Comparison of ENCODE assay signal across 1 cellular context in genomic region chr17:7833795-7834553, GRCh38.
TF ChIP-seq lines count a peak whose summit lies in the region.

A gene with protein sequence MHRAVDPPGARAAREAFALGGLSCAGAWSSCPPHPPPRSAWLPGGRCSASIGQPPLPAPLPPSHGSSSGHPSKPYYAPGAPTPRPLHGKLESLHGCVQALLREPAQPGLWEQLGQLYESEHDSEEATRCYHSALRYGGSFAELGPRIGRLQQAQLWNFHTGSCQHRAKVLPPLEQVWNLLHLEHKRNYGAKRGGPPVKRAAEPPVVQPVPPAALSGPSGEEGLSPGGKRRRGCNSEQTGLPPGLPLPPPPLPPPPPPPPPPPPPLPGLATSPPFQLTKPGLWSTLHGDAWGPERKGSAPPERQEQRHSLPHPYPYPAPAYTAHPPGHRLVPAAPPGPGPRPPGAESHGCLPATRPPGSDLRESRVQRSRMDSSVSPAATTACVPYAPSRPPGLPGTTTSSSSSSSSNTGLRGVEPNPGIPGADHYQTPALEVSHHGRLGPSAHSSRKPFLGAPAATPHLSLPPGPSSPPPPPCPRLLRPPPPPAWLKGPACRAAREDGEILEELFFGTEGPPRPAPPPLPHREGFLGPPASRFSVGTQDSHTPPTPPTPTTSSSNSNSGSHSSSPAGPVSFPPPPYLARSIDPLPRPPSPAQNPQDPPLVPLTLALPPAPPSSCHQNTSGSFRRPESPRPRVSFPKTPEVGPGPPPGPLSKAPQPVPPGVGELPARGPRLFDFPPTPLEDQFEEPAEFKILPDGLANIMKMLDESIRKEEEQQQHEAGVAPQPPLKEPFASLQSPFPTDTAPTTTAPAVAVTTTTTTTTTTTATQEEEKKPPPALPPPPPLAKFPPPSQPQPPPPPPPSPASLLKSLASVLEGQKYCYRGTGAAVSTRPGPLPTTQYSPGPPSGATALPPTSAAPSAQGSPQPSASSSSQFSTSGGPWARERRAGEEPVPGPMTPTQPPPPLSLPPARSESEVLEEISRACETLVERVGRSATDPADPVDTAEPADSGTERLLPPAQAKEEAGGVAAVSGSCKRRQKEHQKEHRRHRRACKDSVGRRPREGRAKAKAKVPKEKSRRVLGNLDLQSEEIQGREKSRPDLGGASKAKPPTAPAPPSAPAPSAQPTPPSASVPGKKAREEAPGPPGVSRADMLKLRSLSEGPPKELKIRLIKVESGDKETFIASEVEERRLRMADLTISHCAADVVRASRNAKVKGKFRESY (N-terminal part only) (plus strand): TSS chr17:7834217. CDS start chr17:7845555, 11,338 bp downstream.

TF ChIP-seq in HEK293, 187 proteins besides CTCF, POLR2A, EP300 and RAD21 (continued from another document and continues in another):
- TF ChIP-seq ZNF426 (tag by site-specific recombination; IDR thresholded peaks at IDR 0.05) (no peak), ZNF354C (tag by site-specific recombination; IDR thresholded peaks at IDR 0.05; ENCODE audit: borderline replicate concordance, low read depth) (no peak), PRDM10 (tag by site-specific recombination; IDR thresholded peaks at IDR 0.05) (peak; percentile 87), ZBTB8A (tag by site-specific recombination; IDR thresholded peaks at IDR 0.05) (peak; percentile 28; the same call in 1 of the 2 replicates), EGR2 (tag by site-specific recombination; IDR thresholded peaks at IDR 0.05; ENCODE audit: low read depth) (peak; percentile 15; the same call in 1 of the 2 replicates), ZNF266 (tag by site-specific recombination; IDR thresholded peaks at IDR 0.05; ENCODE audit: low read depth) (no peak), ZXDB (tag by site-specific recombination; IDR thresholded peaks at IDR 0.05) (no peak), KLF16 (tag by site-specific recombination; IDR thresholded peaks at IDR 0.05) (peak; percentile 79), ZNF24 (tag by site-specific recombination; IDR thresholded peaks at IDR 0.05) (no peak), ZNF292 (tag by site-specific recombination; IDR thresholded peaks at IDR 0.05; ENCODE audit: borderline replicate concordance, low read depth) (no peak), ZIC2 (tag by site-specific recombination; IDR thresholded peaks at IDR 0.05) (no peak), ZNF155 (tag by site-specific recombination; IDR thresholded peaks at IDR 0.05) (no peak), KLF8 (tag by site-specific recombination; IDR thresholded peaks at IDR 0.05) (peak; percentile 71), BCL6B (tag by site-specific recombination; IDR thresholded peaks at IDR 0.05) (no peak), TCF7L2 (IDR thresholded peaks at IDR 0.05; ENCODE audit: borderline replicate concordance, low read depth, low read length) (no peak), PRDM1 (tag by site-specific recombination; IDR thresholded peaks at IDR 0.05) (no peak), ZNF138 (tag by site-specific recombination; IDR thresholded peaks at IDR 0.05; ENCODE audit: borderline replicate concordance) (no peak), ZBTB26 (tag by site-specific recombination; optimal IDR thresholded peaks at IDR 0.05) (peak; percentile 57), KLF1 (tag by site-specific recombination; IDR thresholded peaks at IDR 0.05) (peak; percentile 90), HOXD13 (CRISPR knock-in tag; IDR thresholded peaks at IDR 0.05; ENCODE audit: borderline replicate concordance) (no peak), ZNF658 (tag by site-specific recombination; IDR thresholded peaks at IDR 0.05) (no peak), ZNF660 (tag by site-specific recombination; IDR thresholded peaks at IDR 0.05) (no peak), ZNF488 (tag by site-specific recombination; IDR thresholded peaks at IDR 0.05) (no peak), ZBTB11 (tag by site-specific recombination; conservative IDR thresholded peaks at IDR 0.05; ENCODE audit: low read depth) (no peak), KLF10 (tag by site-specific recombination; IDR thresholded peaks at IDR 0.05) (peak; percentile 70; the same call in 1 of the 2 replicates), ZNF274 (IDR thresholded peaks at IDR 0.05; ENCODE audit: low read length) (no peak), ZNF274 (tag by site-specific recombination; IDR thresholded peaks at IDR 0.05; ENCODE audit: borderline replicate concordance) (no peak), SCRT2 (tag by site-specific recombination; IDR thresholded peaks at IDR 0.05) (no peak), ZNF223 (tag by site-specific recombination; IDR thresholded peaks at IDR 0.05) (0 out of 2 replicates have a peak, but pooled peaks have one; percentile 53), SP3 (tag by site-specific recombination; IDR thresholded peaks at IDR 0.05) (peak; percentile 84)
- TF ChIP-seq, protein P1, sequence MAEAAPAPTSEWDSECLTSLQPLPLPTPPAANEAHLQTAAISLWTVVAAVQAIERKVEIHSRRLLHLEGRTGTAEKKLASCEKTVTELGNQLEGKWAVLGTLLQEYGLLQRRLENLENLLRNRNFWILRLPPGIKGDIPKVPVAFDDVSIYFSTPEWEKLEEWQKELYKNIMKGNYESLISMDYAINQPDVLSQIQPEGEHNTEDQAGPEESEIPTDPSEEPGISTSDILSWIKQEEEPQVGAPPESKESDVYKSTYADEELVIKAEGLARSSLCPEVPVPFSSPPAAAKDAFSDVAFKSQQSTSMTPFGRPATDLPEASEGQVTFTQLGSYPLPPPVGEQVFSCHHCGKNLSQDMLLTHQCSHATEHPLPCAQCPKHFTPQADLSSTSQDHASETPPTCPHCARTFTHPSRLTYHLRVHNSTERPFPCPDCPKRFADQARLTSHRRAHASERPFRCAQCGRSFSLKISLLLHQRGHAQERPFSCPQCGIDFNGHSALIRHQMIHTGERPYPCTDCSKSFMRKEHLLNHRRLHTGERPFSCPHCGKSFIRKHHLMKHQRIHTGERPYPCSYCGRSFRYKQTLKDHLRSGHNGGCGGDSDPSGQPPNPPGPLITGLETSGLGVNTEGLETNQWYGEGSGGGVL (tag by site-specific recombination; IDR thresholded peaks at IDR 0.05) = peak; percentile 46
- TF ChIP-seq, protein P2, sequence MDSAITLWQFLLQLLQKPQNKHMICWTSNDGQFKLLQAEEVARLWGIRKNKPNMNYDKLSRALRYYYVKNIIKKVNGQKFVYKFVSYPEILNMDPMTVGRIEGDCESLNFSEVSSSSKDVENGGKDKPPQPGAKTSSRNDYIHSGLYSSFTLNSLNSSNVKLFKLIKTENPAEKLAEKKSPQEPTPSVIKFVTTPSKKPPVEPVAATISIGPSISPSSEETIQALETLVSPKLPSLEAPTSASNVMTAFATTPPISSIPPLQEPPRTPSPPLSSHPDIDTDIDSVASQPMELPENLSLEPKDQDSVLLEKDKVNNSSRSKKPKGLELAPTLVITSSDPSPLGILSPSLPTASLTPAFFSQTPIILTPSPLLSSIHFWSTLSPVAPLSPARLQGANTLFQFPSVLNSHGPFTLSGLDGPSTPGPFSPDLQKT (IDR thresholded peaks at IDR 0.05; ENCODE audit: borderline replicate concordance, low read depth, low read length) = no peak
- TF ChIP-seq, protein P3, sequence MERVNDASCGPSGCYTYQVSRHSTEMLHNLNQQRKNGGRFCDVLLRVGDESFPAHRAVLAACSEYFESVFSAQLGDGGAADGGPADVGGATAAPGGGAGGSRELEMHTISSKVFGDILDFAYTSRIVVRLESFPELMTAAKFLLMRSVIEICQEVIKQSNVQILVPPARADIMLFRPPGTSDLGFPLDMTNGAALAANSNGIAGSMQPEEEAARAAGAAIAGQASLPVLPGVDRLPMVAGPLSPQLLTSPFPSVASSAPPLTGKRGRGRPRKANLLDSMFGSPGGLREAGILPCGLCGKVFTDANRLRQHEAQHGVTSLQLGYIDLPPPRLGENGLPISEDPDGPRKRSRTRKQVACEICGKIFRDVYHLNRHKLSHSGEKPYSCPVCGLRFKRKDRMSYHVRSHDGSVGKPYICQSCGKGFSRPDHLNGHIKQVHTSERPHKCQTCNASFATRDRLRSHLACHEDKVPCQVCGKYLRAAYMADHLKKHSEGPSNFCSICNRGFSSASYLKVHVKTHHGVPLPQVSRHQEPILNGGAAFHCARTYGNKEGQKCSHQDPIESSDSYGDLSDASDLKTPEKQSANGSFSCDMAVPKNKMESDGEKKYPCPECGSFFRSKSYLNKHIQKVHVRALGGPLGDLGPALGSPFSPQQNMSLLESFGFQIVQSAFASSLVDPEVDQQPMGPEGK (tag by site-specific recombination; IDR thresholded peaks at IDR 0.05) = peak; percentile 57
